ENCODE assay signal across 1 cellular context in the genomic region with DNA sequence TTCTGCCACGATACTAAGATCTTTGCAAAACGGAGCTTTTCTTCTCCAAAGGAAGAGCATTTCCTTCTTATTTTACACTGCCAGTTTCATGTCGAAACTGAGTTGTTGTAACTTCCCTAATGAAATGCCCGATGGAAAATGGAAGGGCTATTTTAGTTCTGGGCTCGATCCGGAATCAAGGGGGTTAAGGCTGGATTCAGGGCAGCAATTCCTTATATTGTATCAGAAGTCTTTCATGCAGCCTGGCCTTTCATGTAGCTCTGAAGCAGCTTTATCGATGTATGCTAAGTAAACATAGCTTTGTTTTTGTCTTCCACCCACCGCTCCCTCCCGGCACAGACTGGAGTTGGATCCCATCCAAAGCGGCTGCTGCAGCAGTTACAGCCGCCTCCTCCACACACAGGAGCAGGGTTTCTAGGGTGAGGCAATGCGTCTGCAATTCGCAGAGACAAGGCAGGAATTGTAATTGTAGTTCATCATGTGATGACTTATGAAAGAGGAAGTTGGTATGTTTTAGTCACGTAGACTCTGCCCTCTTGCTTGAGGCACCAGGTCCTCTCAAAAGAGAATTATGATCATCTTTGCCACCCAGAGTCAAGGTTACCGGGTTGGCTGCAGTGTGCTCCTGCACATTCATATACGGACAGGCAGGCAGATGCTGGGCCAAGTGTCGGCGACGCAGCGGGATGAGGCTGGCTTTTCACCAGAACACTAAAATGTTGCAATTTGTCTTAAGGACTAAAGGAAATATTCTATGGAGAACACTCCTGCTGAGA.
TF ChIP-seq lines count a peak whose summit lies in the region.

No MANE protein-coding gene starts in this region.

TF ChIP-seq in IMR-90, 13 proteins besides CTCF, POLR2A, EP300 and RAD21:
- TF ChIP-seq NFE2L2 (IDR thresholded peaks at IDR 0.05; ENCODE audit: low read depth, low read length) (peak; percentile 59; the same call in 1 of the 2 replicates), CHD1 (IDR thresholded peaks at IDR 0.05; ENCODE audit: low read depth, low read length) (no peak; the same call in none of the 2 replicates), FOS (IDR thresholded peaks at IDR 0.05; ENCODE audit: low read depth, low read length) (peak; percentile 73), MXI1 (IDR thresholded peaks at IDR 0.05; ENCODE audit: borderline replicate concordance, low read depth, low read length) (no peak), RFX5 (IDR thresholded peaks at IDR 0.05; ENCODE audit: low read depth, low read length) (no peak), BHLHE40 (IDR thresholded peaks at IDR 0.05; ENCODE audit: low read depth, low read length) (peak; percentile 78), MAZ (IDR thresholded peaks at IDR 0.05; ENCODE audit: borderline replicate concordance, low read depth, low read length) (peak; percentile 35; the same call in 1 of the 2 replicates), SMC3 (IDR thresholded peaks at IDR 0.05; ENCODE audit: low read depth, low read length) (peak; percentile 20), MAFK (IDR thresholded peaks at IDR 0.05; ENCODE audit: low read depth, low read length) (peak; percentile 49; the same call in 1 of the 2 replicates), RCOR1 (IDR thresholded peaks at IDR 0.05; ENCODE audit: insufficient replicate concordance, low read length) (no peak), CEBPB (IDR thresholded peaks at IDR 0.05; ENCODE audit: low read depth, low read length) (peak; percentile 99)
- TF ChIP-seq, protein P1, sequence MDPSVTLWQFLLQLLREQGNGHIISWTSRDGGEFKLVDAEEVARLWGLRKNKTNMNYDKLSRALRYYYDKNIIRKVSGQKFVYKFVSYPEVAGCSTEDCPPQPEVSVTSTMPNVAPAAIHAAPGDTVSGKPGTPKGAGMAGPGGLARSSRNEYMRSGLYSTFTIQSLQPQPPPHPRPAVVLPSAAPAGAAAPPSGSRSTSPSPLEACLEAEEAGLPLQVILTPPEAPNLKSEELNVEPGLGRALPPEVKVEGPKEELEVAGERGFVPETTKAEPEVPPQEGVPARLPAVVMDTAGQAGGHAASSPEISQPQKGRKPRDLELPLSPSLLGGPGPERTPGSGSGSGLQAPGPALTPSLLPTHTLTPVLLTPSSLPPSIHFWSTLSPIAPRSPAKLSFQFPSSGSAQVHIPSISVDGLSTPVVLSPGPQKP (IDR thresholded peaks at IDR 0.05; ENCODE audit: borderline replicate concordance, low read depth, low read length), result no peak
- TF ChIP-seq, protein P2, sequence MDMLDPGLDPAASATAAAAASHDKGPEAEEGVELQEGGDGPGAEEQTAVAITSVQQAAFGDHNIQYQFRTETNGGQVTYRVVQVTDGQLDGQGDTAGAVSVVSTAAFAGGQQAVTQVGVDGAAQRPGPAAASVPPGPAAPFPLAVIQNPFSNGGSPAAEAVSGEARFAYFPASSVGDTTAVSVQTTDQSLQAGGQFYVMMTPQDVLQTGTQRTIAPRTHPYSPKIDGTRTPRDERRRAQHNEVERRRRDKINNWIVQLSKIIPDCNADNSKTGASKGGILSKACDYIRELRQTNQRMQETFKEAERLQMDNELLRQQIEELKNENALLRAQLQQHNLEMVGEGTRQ (IDR thresholded peaks at IDR 0.05; ENCODE audit: low read depth, low read length), result peak; percentile 87
